Comparison of ENCODE assay signal across 27 cellular contexts in genomic region chr9:129042016-129042415, GRCh38.
"Had no signal": no experiment of that assay in that cellular context is flagged by ENCODE, and none has a peak within 500 bp of the region (broad histone marks: within the 10 kb centered on the region; RNA-seq: fewer than 3 reads in every experiment).

No MANE protein-coding gene starts in this region.

- H3K27ac Mint-ChIP-seq: nephron; stimulated activated naive CD8-positive, alpha-beta T cell treated with anti-CD3 and anti-CD28 coated beads, Interleukin-15, Interleukin-2, amounts not matched to agents 100 ng/mL and 50 ng/mL, for 24 hours; type B pancreatic cell had no signal

- H3K9ac ChIP-seq: parathyroid adenoma had no signal

- H3K36me3 ChIP-seq: uterus had no signal

- ATAC-seq: left colon; left lung; lower lobe of right lung; naive thymus-derived CD8-positive, alpha-beta T cell; psoas muscle had no signal

- H3K4me3 Mint-ChIP-seq: nephron; stimulated activated naive CD8-positive, alpha-beta T cell treated with anti-CD3 and anti-CD28 coated beads, Interleukin-15, Interleukin-2, amounts not matched to agents 100 ng/mL and 50 ng/mL, for 24 hours; type B pancreatic cell had no signal

- H3K9me3 Mint-ChIP-seq: naive thymus-derived CD8-positive, alpha-beta T cell; nephron; neural crest cell; stimulated activated naive CD8-positive, alpha-beta T cell treated with anti-CD3 and anti-CD28 coated beads, Interleukin-15, Interleukin-2, amounts not matched to agents 100 ng/mL and 50 ng/mL, for 24 hours; type B pancreatic cell had no signal

- H3K4me1 ChIP-seq: parathyroid adenoma had no signal

- FAIRE-seq: keratinocyte had no signal

- H3K4me3 ChIP-seq: left lung, lower lobe of right lung, psoas muscle, right lobe of liver, smooth muscle cell, suprapubic skin, thoracic aorta, tibial artery, uterus had no signal

- H3K27ac ChIP-seq: left lung, lower lobe of right lung, parathyroid adenoma, psoas muscle, right lobe of liver, suprapubic skin, thoracic aorta, tibial artery, uterus had no signal

- DNase-seq: hippocampal formation; kidney glomerular epithelial cell; left colon; left lung; lower lobe of right lung; mammary epithelial cell; mesenchymal stem cell; naive thymus-derived CD8-positive, alpha-beta T cell; nucleus accumbens; psoas muscle; right lobe of liver; stimulated activated CD4-positive, alpha-beta T cell treated with anti-CD3 and anti-CD28 coated beads, Interleukin-1b, Interleukin-23, amount 100 ng/mL, for 48 hours; stimulated activated CD4-positive, alpha-beta T cell treated with anti-CD3 and anti-CD28 coated beads, Interleukin-2, amount 100 ng/mL, for 48 hours; stimulated activated CD4-positive, alpha-beta T cell treated with anti-CD3 and anti-CD28 coated beads, Interleukin-4, amount 100 ng/mL, for 4 hours; stimulated activated CD8-positive, alpha-beta memory T cell treated with anti-CD3 and anti-CD28 coated beads, Interleukin-4, amount 100 ng/mL, for 48 hours; stimulated activated naive CD4-positive, alpha-beta T cell; tibial artery; uterus had no signal

- H3K27me3 ChIP-seq: left lung, right lobe of liver, suprapubic skin, tibial artery, uterus had no signal

- H3K9me3 ChIP-seq: left lung, lower lobe of right lung, psoas muscle, right lobe of liver, suprapubic skin, thoracic aorta, tibial artery, uterus had no signal

- H3K27me3 Mint-ChIP-seq: naive thymus-derived CD8-positive, alpha-beta T cell; stimulated activated naive CD8-positive, alpha-beta T cell treated with anti-CD3 and anti-CD28 coated beads, Interleukin-15, Interleukin-2, amounts not matched to agents 100 ng/mL and 50 ng/mL, for 24 hours; type B pancreatic cell had no signal

- H3K4me2 ChIP-seq: smooth muscle cell had no signal

- H2AFZ ChIP-seq: parathyroid adenoma had no signal
